8 cellular contexts compared by ENCODE assay signal in the genomic region with DNA sequence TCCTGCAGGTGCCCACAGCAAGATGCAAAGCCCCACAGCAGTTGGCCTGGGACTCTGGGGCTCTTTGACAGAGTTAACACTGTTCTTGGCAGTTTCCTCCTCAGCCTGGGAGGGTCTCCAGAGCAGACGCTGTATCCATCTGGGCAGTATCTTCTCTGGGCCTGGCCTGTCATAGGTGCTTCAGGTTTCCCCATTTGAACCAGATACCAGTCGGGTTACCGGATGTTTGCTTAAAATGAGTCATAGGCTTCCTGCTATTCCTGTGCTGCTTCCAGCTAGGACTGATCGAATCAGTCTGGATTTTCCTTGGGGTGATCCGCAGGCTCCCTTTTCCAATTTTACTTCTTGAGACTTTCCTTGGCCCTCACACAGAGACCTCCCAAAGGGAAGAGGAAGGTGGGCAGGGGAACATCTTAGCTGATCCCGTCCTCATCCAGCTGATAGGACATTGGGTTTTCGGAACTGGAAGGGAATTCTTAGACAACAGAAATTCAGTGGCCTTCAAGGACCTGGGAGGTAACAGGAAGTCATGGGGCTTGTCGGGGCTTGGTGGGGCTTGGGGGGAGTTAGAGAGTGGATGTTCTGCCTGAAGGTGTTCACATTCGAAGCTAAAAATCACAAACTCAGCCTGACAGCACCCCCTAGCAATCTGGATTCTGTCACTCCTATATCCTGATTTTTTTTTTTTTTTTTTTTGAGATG. TPM values are rescaled to one million over a fixed set of nuclear protein-coding genes. Genes with fewer than 3 reads are reported as not detected.
DNase-seq lines count a peak whose midpoint lies in the region; ATAC-seq and TF ChIP-seq lines count a peak whose summit lies in the region.

No MANE protein-coding gene starts in this region.

- CTCF ChIA-PET in OCI-LY7 (lab: Charles Lee; ENCODE audit: unreplicated experiment): no interaction called here

- no peak overlapping the region for H3K4me2 ChIP-seq in OCI-LY7 (ENCODE audit: low read length)

- H3K36me3 ChIP-seq in OCI-LY7 (ENCODE audit: insufficient read depth, low read length) (peaks cover 16% of the 10 kb centered on the region), duodenal mucosa (ENCODE audit: control insufficient read depth in 1 of 2, insufficient read depth in 2 of 2, low read length in 2 of 2) (peaks cover 0 to 6% of the 10 kb centered on the region in 2 donors)

- DNase-seq in H4 (ENCODE audit: low spot score): peak; percentile 70
- no peak for DNase-seq in OCI-LY7 (ENCODE audit: low spot score)
- no peak for DNase-seq in natural killer cell
- no peak for DNase-seq in NCI-H1105 treated with DMSO at 0.1 percent for 48 hours (lab: John Stamatoyannopoulos, UW)
- no peak for DNase-seq in coronary artery (ENCODE audit: low spot score)
- DNase-seq in GDM1 (lab: John Stamatoyannopoulos, UW): no peak
- DNase-seq in hypothalamus (lab: John Stamatoyannopoulos, UW): no peak

- H3K9me3 ChIP-seq in OCI-LY7 (ENCODE audit: low read length) (no peaks in the 10 kb centered on the region), duodenal mucosa (ENCODE audit: control insufficient read depth in 1 of 2, low read length in 2 of 2) (no peaks in the 10 kb centered on the region)

- no TSS peak for BruUV-seq in OCI-LY7 (replicated peaks; lab: Mats Ljungman, UMichigan)

- POLR2A ChIA-PET in OCI-LY7 (lab: Charles Lee): interaction anchor here (0.7 to 1.4 kb wide), 4 partner anchors 9 to 83 kb away, joined by 3 to 8 read pairs (median 3); a partner anchor contains a TSS

- no peaks in the 10 kb centered on the region for H3K27me3 Mint-ChIP-seq in natural killer cell (ENCODE audit: low read depth in 2 of 2)

- H3K27ac ChIP-seq in OCI-LY7 (ENCODE audit: low read depth, low read length, poor library complexity, severe bottlenecking) (no peak overlapping the region), duodenal mucosa (ENCODE audit: low read depth, low read length) (peak overlapping the region; percentile 73), coronary artery (peak overlapping the region in 1 of 2 donors; percentile 21)

- H3K4me1 Mint-ChIP-seq in natural killer cell: peaks cover 17 to 26% of the 10 kb centered on the region in 2 donors

- no peaks in the 10 kb centered on the region for H3K27me3 ChIP-seq in duodenal mucosa (ENCODE audit: control insufficient read depth in 1 of 2, insufficient read depth in 2 of 2, low read length in 2 of 2)

- peak overlapping the region; percentile 31; the same call in 1 of the 2 replicates for H2AFZ ChIP-seq in OCI-LY7 (ENCODE audit: low read length)

- no peaks in the 10 kb centered on the region for H3K36me3 Mint-ChIP-seq in natural killer cell

- peaks cover 24% of the 10 kb centered on the region for H3K79me2 ChIP-seq in OCI-LY7 (ENCODE audit: insufficient read depth, low read depth, low read length)

- intact Hi-C loops in OCI-LY7 (cut with micrococcal nuclease; ENCODE audit: unreplicated experiment): loop anchor here (5.0 kb wide), 1 partner anchor 159 kb away; a partner anchor contains a TSS
- intact Hi-C loops in natural killer cell (cut with micrococcal nuclease): loop anchor here (10.0 kb wide), 1 partner anchor 84 kb away; a partner anchor contains a TSS

- H4K20me1 ChIP-seq in OCI-LY7 (ENCODE audit: insufficient read depth, low read length): no peaks in the 10 kb centered on the region

- H3K9me3 Mint-ChIP-seq in natural killer cell: no peaks in the 10 kb centered on the region

- peak overlapping the region; percentile 70 to 81 for H3K27ac Mint-ChIP-seq in natural killer cell

- no peak overlapping the region for H3K4me3 ChIP-seq in OCI-LY7 (ENCODE audit: low read depth, low read length, poor library complexity, severe bottlenecking)
- H3K4me3 ChIP-seq in duodenal mucosa (ENCODE audit: low read depth in 1 of 2, low read length in 2 of 2): peak overlapping the region in 1 of 2 donors; percentile 48
- H3K4me3 ChIP-seq in coronary artery: no peak overlapping the region

- ATAC-seq in natural killer cell: no peak

- peaks cover 26% of the 10 kb centered on the region for H3K4me1 ChIP-seq in OCI-LY7 (ENCODE audit: insufficient read depth, low read length, poor library complexity, severe bottlenecking)
- peaks cover 16 to 20% of the 10 kb centered on the region in 2 donors for H3K4me1 ChIP-seq in duodenal mucosa (ENCODE audit: control insufficient read depth in 1 of 2, insufficient read depth in 2 of 2, low read length in 2 of 2)

- TF ChIP-seq CTCF in OCI-LY7 (conservative IDR thresholded peaks at IDR 0.05; ENCODE audit: low read length) (no peak), natural killer cell (IDR thresholded peaks at IDR 0.05) (no peak), coronary artery (IDR thresholded peaks at IDR 0.05) (no peak)

- peak overlapping the region; percentile 33 to 62 for H3K9ac ChIP-seq in duodenal mucosa (ENCODE audit: low read depth in 1 of 2, low read length in 2 of 2)

- no peaks in the 10 kb centered on the region for H3K9me2 ChIP-seq in OCI-LY7 (ENCODE audit: insufficient read depth, low read length)

- peak overlapping the region; percentile 57 for H3K4me3 Mint-ChIP-seq in natural killer cell

RNA-seq across cellular contexts. Expression of a gene that starts 2.4 kb away (rescaled TPM):
- total RNA-seq in H4 (2014; rRNA removed; shearing (Covaris generic)): 29.7 and 44.6 TPM in 2 replicates
- 81.7 and 108 TPM in 2 replicates for total RNA-seq in OCI-LY7 (2014; rRNA removed; shearing (Covaris generic))
- 119 and 128 TPM in 2 replicates for total RNA-seq in OCI-LY7 (2022)
- total RNA-seq in natural killer cell: 10 to 100 TPM; 44.0 to 54.2 (median 54.0) TPM

RNA-seq across cellular contexts. Expression of a gene that starts 12.9 kb away (rescaled TPM):
- 17.8 and 17.9 TPM in 2 replicates for total RNA-seq in H4 (2014; rRNA removed; shearing (Covaris generic))
- total RNA-seq in OCI-LY7 (2014; rRNA removed; shearing (Covaris generic)): 42.4 and 46.7 TPM in 2 replicates
- total RNA-seq in OCI-LY7 (2022) (55.1 and 56.3 TPM in 2 replicates), natural killer cell (10 to 100 TPM; 33.9 to 40.3 (median 38.3) TPM)

RNA-seq across cellular contexts. Expression of a gene that starts 47.7 kb away (rescaled TPM):
- total RNA-seq in H4 (2014; rRNA removed; shearing (Covaris generic)): not detected in 2 replicates
- total RNA-seq in OCI-LY7 (2014; rRNA removed; shearing (Covaris generic)): 0.26 and 0.60 TPM in 2 replicates
- total RNA-seq in OCI-LY7 (2022) (0.42 TPM in 1 of 2 replicates, not detected in the other), natural killer cell (1 to 10 TPM in 1 of 3 donors, under 1 TPM in 2; 0.35 to 1.2 (median 0.36) TPM)
